28 cellular contexts compared by ENCODE assay signal in genomic region chr18:48959551-48959920, GRCh38. TPM values are rescaled to one million over a fixed set of nuclear protein-coding genes. Genes with fewer than 3 reads are reported as not detected.
DNase-seq lines count a peak whose midpoint lies in the region; ATAC-seq, FAIRE-seq and TF ChIP-seq lines count a peak whose summit lies in the region.
"Had no signal": no experiment of that assay in that cellular context is flagged by ENCODE, and none has a peak within 500 bp of the region (broad histone marks: within the 10 kb centered on the region; RNA-seq: fewer than 3 reads in every experiment).

No MANE protein-coding gene starts in this region.

- intact Hi-C loops in IMR-90 (cut with micrococcal nuclease): no loop called here

- H3K36me3 Mint-ChIP-seq in endodermal cell (ENCODE audit: low read depth): peaks cover 5% of the 10 kb centered on the region
- H3K36me3 Mint-ChIP-seq: activated CD8-positive, alpha-beta memory T cell treated with anti-CD3 and anti-CD28 coated beads, Interleukin-2, amount 10 ng/mL, durations not matched to agents 7 days and 5 days had no signal

- H3K4me3 Mint-ChIP-seq in endodermal cell: peak overlapping the region; percentile 35
- H3K4me3 Mint-ChIP-seq: activated CD8-positive, alpha-beta memory T cell treated with anti-CD3 and anti-CD28 coated beads, Interleukin-2, amount 10 ng/mL, durations not matched to agents 7 days and 5 days; activated naive CD4-positive, alpha-beta T cell treated with anti-CD3 and anti-CD28 coated beads for 36 hours; activated T-cell treated with anti-CD3 and anti-CD28 coated beads, Interleukin-2, amount 50 U/mL, for 72 hours; effector memory CD8-positive, alpha-beta T cell; neural crest cell had no signal

- peaks cover 17% of the 10 kb centered on the region for H3K9me1 ChIP-seq in IMR-90 (ENCODE audit: insufficient read depth, low read length)

- dilution Hi-C loops in IMR-90 (cut with HindIII; ENCODE audit: low sequenced_read_pairs, unreplicated experiment): no loop called here

- H3K27ac ChIP-seq in IMR-90 (ENCODE audit: insufficient read depth, low read length): no peak overlapping the region
- H3K27ac ChIP-seq in endodermal cell (ENCODE audit: low read depth, low read length): peak overlapping the region; percentile 69
- H3K27ac ChIP-seq in trophoblast cell (ENCODE audit: low read depth, low read length): no peak overlapping the region
- H3K27ac ChIP-seq: colonic mucosa, right lobe of liver had no signal

- no peak overlapping the region for H4K5ac ChIP-seq in IMR-90 (ENCODE audit: low read depth, low read length)

- H2AFZ ChIP-seq in IMR-90 (replicated peaks; ENCODE audit: low read length, poor library complexity) (peak overlapping the region; percentile 18), trophoblast cell (ENCODE audit: insufficient read depth, low read length, poor library complexity) (no peak overlapping the region)

- TF ChIP-seq RAD21 in IMR-90 (IDR thresholded peaks at IDR 0.05; ENCODE audit: low read length): no peak

- no peak overlapping the region; a peak in 1 of 4 replicates for H4K8ac ChIP-seq in IMR-90 (ENCODE audit: low read depth in 2 of 2, low read length in 2 of 2)
- H4K8ac ChIP-seq in trophoblast cell (ENCODE audit: low read depth, low read length): peak overlapping the region; percentile 22

- H3K79me1 ChIP-seq in IMR-90 (ENCODE audit: low read depth in 1 of 2, low read length in 2 of 2) (no peaks in the 10 kb centered on the region; a peak in 3 of 4 replicates), trophoblast cell (ENCODE audit: low read length) (peaks cover 37% of the 10 kb centered on the region)

- no peaks in the 10 kb centered on the region for H4K20me1 ChIP-seq in IMR-90 (ENCODE audit: insufficient read depth, low read length)

- H3K4me2 ChIP-seq in IMR-90 (ENCODE audit: low read depth, low read length) (no peak overlapping the region), trophoblast cell (ENCODE audit: low read length) (no peak overlapping the region)

- 0 out of 2 replicates have a peak overlapping the region, but pooled peaks have one; percentile 60 for H2AK5ac ChIP-seq in IMR-90 (ENCODE audit: low read depth, low read length)
- H2AK5ac ChIP-seq in trophoblast cell (ENCODE audit: low read length): peak overlapping the region; percentile 68

- DNase-seq in D721Med (ENCODE audit: insufficient read length, low spot score): no peak
- no peak for DNase-seq in IMR-90
- no peak for DNase-seq in endodermal cell
- no peak for DNase-seq in trophoblast cell
- DNase-seq in GM10248 (ENCODE audit: extremely low spot score): no peak
- DNase-seq in GM19239 (ENCODE audit: insufficient read length, low spot score): no peak
- DNase-seq in COLO829 (ENCODE audit: low spot score): no peak
- DNase-seq: activated CD4-positive, alpha-beta T cell treated with anti-CD3 and anti-CD28 coated beads, Interleukin-2, amount 50 U/mL, for 1 hour; activated CD8-positive, alpha-beta memory T cell treated with anti-CD3 and anti-CD28 coated beads, Interleukin-2, amount 10 ng/mL, durations not matched to agents 7 days and 5 days; activated naive CD4-positive, alpha-beta T cell treated with anti-CD3 and anti-CD28 coated beads for 36 hours; activated T-cell treated with anti-CD3 and anti-CD28 coated beads, Interleukin-2, amount 50 U/mL, for 72 hours; amygdala; colonic mucosa; effector memory CD8-positive, alpha-beta T cell; foreskin fibroblast; HCEC 1CT; head of caudate nucleus; NCI-H1048; NCI-H1694 treated with DMSO at 0.1 percent for 48 hours; NCI-H2171 treated with DMSO at 0.1 percent for 48 hours; NCI-H524; right lobe of liver; stimulated activated naive CD4-positive, alpha-beta T cell had no signal

- H3K27me3 ChIP-seq in IMR-90 (ENCODE audit: control insufficient read depth, insufficient read depth, low read length) (no peaks in the 10 kb centered on the region), endodermal cell (ENCODE audit: control insufficient read depth, insufficient read depth, low read length, poor library complexity, severe bottlenecking) (no peaks in the 10 kb centered on the region), trophoblast cell (ENCODE audit: insufficient read depth, low read length) (no peaks in the 10 kb centered on the region)
- H3K27me3 ChIP-seq: colonic mucosa, right lobe of liver had no signal

- in situ Hi-C loops in IMR-90 (cut with MboI; ENCODE audit: low sequenced_read_pairs): no loop called here

- no peak overlapping the region for H4K12ac ChIP-seq in trophoblast cell (ENCODE audit: low read depth, low read length)

- H2BK15ac ChIP-seq in IMR-90 (ENCODE audit: low read depth, low read length): peak overlapping the region; percentile 80; the same call in 1 of the 3 replicates

- peak overlapping the region; percentile 54 for H2BK120ac ChIP-seq in IMR-90 (ENCODE audit: low read depth, low read length)
- peak overlapping the region; percentile 37 for H2BK120ac ChIP-seq in trophoblast cell (ENCODE audit: insufficient read depth, low read length, poor library complexity)

- peak; percentile 38 for FAIRE-seq in D721Med (lab: Jason Lieb, UNC)
- FAIRE-seq in GM19239 (lab: Jason Lieb, UNC): no peak
- FAIRE-seq: A204.1, urothelium cell line had no signal

- POLR2A ChIA-PET in IMR-90 (lab: Charles Lee; ENCODE audit: unreplicated experiment): no interaction called here
- POLR2A ChIA-PET in GM10248 (lab: Yijun Ruan, JAX): no interaction called here

- H3K9me3 Mint-ChIP-seq in endodermal cell: no peaks in the 10 kb centered on the region
- H3K9me3 Mint-ChIP-seq: activated naive CD4-positive, alpha-beta T cell treated with anti-CD3 and anti-CD28 coated beads for 36 hours; activated T-cell treated with anti-CD3 and anti-CD28 coated beads, Interleukin-2, amount 50 U/mL, for 72 hours; effector memory CD8-positive, alpha-beta T cell; neural crest cell had no signal

- H3K9me3 ChIP-seq in IMR-90 (ENCODE audit: control insufficient read depth, insufficient read depth, low read length) (no peaks in the 10 kb centered on the region), endodermal cell (ENCODE audit: control insufficient read depth, low read length) (no peaks in the 10 kb centered on the region), trophoblast cell (ENCODE audit: insufficient read depth, low read depth, low read length) (no peaks in the 10 kb centered on the region)
- H3K9me3 ChIP-seq: colonic mucosa, right lobe of liver had no signal

- ATAC-seq in IMR-90 (ENCODE audit: low read depth) (no peak), GM18867 (IDR thresholded peaks at IDR 0.05; ENCODE audit: unreplicated experiment) (no peak)
- ATAC-seq: activated CD8-positive, alpha-beta memory T cell treated with anti-CD3 and anti-CD28 coated beads, Interleukin-2, amount 10 ng/mL, durations not matched to agents 7 days and 5 days; activated T-cell treated with anti-CD3 and anti-CD28 coated beads, Interleukin-2, amount 50 U/mL, for 72 hours; effector memory CD8-positive, alpha-beta T cell; right lobe of liver had no signal

- H3K36me3 ChIP-seq in IMR-90 (ENCODE audit: control insufficient read depth, insufficient read depth, low read length) (no peaks in the 10 kb centered on the region), endodermal cell (ENCODE audit: control insufficient read depth, insufficient read depth, low read length) (no peaks in the 10 kb centered on the region), trophoblast cell (ENCODE audit: control insufficient read depth in 1 of 2, insufficient read depth in 2 of 2, low read length in 2 of 2) (no peaks in the 10 kb centered on the region)
- H3K36me3 ChIP-seq: colonic mucosa, right lobe of liver had no signal

- peaks cover 1% of the 10 kb centered on the region for H3K27me3 Mint-ChIP-seq in endodermal cell (ENCODE audit: insufficient read depth)

- H3K23ac ChIP-seq in IMR-90 (ENCODE audit: low read depth, low read length) (0 out of 2 replicates have a peak overlapping the region, but pooled peaks have one; percentile 8), trophoblast cell (ENCODE audit: low read length) (no peak overlapping the region)

- BruUV-seq in IMR-90 (replicated peaks; lab: Mats Ljungman, UMichigan): no TSS peak

- H3K4me3 ChIP-seq in IMR-90 (ENCODE audit: insufficient read depth, low read depth, low read length) (no peak overlapping the region), endodermal cell (ENCODE audit: low read length) (peak overlapping the region; percentile 64), trophoblast cell (ENCODE audit: low read depth, low read length) (no peak overlapping the region)
- H3K4me3 ChIP-seq: colonic mucosa, lung, right lobe of liver had no signal

- peak overlapping the region; percentile 82 for H2BK12ac ChIP-seq in trophoblast cell (ENCODE audit: low read length)

- peak overlapping the region; percentile 81 for H2BK20ac ChIP-seq in IMR-90 (ENCODE audit: low read depth, low read length)

- no peak overlapping the region for H3K9ac ChIP-seq in IMR-90 (ENCODE audit: low read depth, low read length)
- peak overlapping the region; percentile 58 for H3K9ac ChIP-seq in endodermal cell (ENCODE audit: extremely low read depth, low read length, poor library complexity, severe bottlenecking)
- no peak overlapping the region for H3K9ac ChIP-seq in trophoblast cell (ENCODE audit: low read length)

- CTCF ChIA-PET in IMR-90 (lab: Yijun Ruan, JAX): no interaction called here
- CTCF ChIA-PET in GM10248 (lab: Yijun Ruan, JAX): interaction anchor here (1.7 kb wide), 1 partner anchor 9 kb away, joined by 4 read pairs; no protein-coding TSS in a partner anchor

- H3K4ac ChIP-seq in IMR-90 (ENCODE audit: low read depth, low read length): peak overlapping the region; percentile 65; the same call in 1 of the 2 replicates
- H3K4ac ChIP-seq in trophoblast cell (ENCODE audit: low read depth, low read length): no peak overlapping the region

- peaks cover 70% of the 10 kb centered on the region for H3K4me1 Mint-ChIP-seq in endodermal cell

- H3K18ac ChIP-seq in IMR-90 (ENCODE audit: low read depth, low read length) (peak overlapping the region; percentile 62), trophoblast cell (ENCODE audit: low read length) (no peak overlapping the region)

- no peak overlapping the region for H2AK9ac ChIP-seq in IMR-90 (replicated peaks; ENCODE audit: low read depth, low read length, poor library complexity)

- no peak for TF ChIP-seq POLR2A in IMR-90 (IDR thresholded peaks at IDR 0.05; ENCODE audit: low read depth, low read length)

- H3K27ac Mint-ChIP-seq in endodermal cell: peak overlapping the region; percentile 97
- H3K27ac Mint-ChIP-seq: activated CD8-positive, alpha-beta memory T cell treated with anti-CD3 and anti-CD28 coated beads, Interleukin-2, amount 10 ng/mL, durations not matched to agents 7 days and 5 days; activated naive CD4-positive, alpha-beta T cell treated with anti-CD3 and anti-CD28 coated beads for 36 hours; activated T-cell treated with anti-CD3 and anti-CD28 coated beads, Interleukin-2, amount 50 U/mL, for 72 hours; effector memory CD8-positive, alpha-beta T cell had no signal

- no peak overlapping the region for H3K56ac ChIP-seq in IMR-90 (ENCODE audit: extremely low read depth, insufficient read depth, low read length)

- peak overlapping the region; percentile 68 for H3K14ac ChIP-seq in IMR-90 (replicated peaks; ENCODE audit: low read depth, low read length)
- peak overlapping the region; percentile 40 for H3K14ac ChIP-seq in trophoblast cell (ENCODE audit: low read length)

- H2BK5ac ChIP-seq in IMR-90 (ENCODE audit: low read depth, low read length, poor library complexity, severe bottlenecking): no peak overlapping the region
- H2BK5ac ChIP-seq in trophoblast cell (ENCODE audit: low read depth, low read length, poor library complexity): no peak overlapping the region

- no peak for TF ChIP-seq CTCF in D721Med (IDR thresholded peaks at IDR 0.05; ENCODE audit: insufficient read depth, missing control alignments)
- TF ChIP-seq CTCF in IMR-90 (conservative IDR thresholded peaks at IDR 0.05; ENCODE audit: low read depth, low read length): no peak
- TF ChIP-seq CTCF in endodermal cell (conservative IDR thresholded peaks at IDR 0.05): no peak
- TF ChIP-seq CTCF in GM10248 (IDR thresholded peaks at IDR 0.05; ENCODE audit: control extremely low read depth, extremely low read depth, low read depth, missing control alignments): no peak

- peaks cover 37% of the 10 kb centered on the region for H3K4me1 ChIP-seq in IMR-90 (ENCODE audit: control insufficient read depth, insufficient read depth, low read length)
- peaks cover 18% of the 10 kb centered on the region for H3K4me1 ChIP-seq in endodermal cell (ENCODE audit: control insufficient read depth, insufficient read depth, low read length)
- H3K4me1 ChIP-seq in trophoblast cell (ENCODE audit: control insufficient read depth in 1 of 2, insufficient read depth in 2 of 2, low read length in 2 of 2): peaks cover 34 to 48% of the 10 kb centered on the region in 2 experiments
- H3K4me1 ChIP-seq: colonic mucosa, right lobe of liver had no signal

- peaks cover 3% of the 10 kb centered on the region for H3K79me2 ChIP-seq in trophoblast cell (ENCODE audit: control insufficient read depth, insufficient read depth, low read length, poor library complexity)

- 89% methylated on average over 5 of the region's 7 CpGs; no CpG with 5 or more reads in 1 of the 2 experiments for WGBS in IMR-90 (ENCODE audit: extremely low coverage in 2 of 2, insufficient read length in 1 of 2), 2 experiments
- WGBS in endodermal cell (ENCODE audit: insufficient coverage in 1 of 2, insufficient read length in 1 of 2), 2 experiments: 3 to 8% methylated on average over 7 of the region's 7 CpGs
- no CpG with 5 or more reads among the region's 7 CpGs for WGBS in trophoblast cell (ENCODE audit: extremely low coverage, insufficient coverage, insufficient read length)

- H4K91ac ChIP-seq in IMR-90 (ENCODE audit: insufficient read depth, low read depth, low read length): peak overlapping the region; percentile 34; the same call in 1 of the 2 replicates
- peak overlapping the region; percentile 61 for H4K91ac ChIP-seq in trophoblast cell (ENCODE audit: low read depth, low read length)

RNA-seq across cellular contexts. Expression of gene SMAD7, which starts 8.8 kb away (rescaled TPM):
- 13.3 and 15.8 TPM in 2 replicates for total RNA-seq in IMR-90 (2012; rRNA removed)
- polyA plus RNA-seq in IMR-90 (2012; rRNA removed): 17.6 and 17.9 TPM in 2 replicates
- 8.3 and 14.6 TPM in 2 replicates for polyA plus RNA-seq in IMR-90 (2012; cell fraction: cytosol; rRNA removed)
- polyA plus RNA-seq in IMR-90 (2012; cell fraction: nucleus; rRNA removed; ENCODE audit: low replicate concordance): 22.6 and 22.9 TPM in 2 replicates
- total RNA-seq in endodermal cell: 10 to 100 TPM; 52.4 to 67.4 TPM
- polyA plus RNA-seq in endodermal cell (2013, experiment 1 of 2): 16.5 TPM
- polyA plus RNA-seq in endodermal cell (2013, experiment 2 of 2): 16.2 TPM
- 108 and 116 TPM in 2 replicates for polyA plus RNA-seq in trophoblast cell (2013)
